17 cellular contexts compared by ENCODE assay signal in the genomic region with DNA sequence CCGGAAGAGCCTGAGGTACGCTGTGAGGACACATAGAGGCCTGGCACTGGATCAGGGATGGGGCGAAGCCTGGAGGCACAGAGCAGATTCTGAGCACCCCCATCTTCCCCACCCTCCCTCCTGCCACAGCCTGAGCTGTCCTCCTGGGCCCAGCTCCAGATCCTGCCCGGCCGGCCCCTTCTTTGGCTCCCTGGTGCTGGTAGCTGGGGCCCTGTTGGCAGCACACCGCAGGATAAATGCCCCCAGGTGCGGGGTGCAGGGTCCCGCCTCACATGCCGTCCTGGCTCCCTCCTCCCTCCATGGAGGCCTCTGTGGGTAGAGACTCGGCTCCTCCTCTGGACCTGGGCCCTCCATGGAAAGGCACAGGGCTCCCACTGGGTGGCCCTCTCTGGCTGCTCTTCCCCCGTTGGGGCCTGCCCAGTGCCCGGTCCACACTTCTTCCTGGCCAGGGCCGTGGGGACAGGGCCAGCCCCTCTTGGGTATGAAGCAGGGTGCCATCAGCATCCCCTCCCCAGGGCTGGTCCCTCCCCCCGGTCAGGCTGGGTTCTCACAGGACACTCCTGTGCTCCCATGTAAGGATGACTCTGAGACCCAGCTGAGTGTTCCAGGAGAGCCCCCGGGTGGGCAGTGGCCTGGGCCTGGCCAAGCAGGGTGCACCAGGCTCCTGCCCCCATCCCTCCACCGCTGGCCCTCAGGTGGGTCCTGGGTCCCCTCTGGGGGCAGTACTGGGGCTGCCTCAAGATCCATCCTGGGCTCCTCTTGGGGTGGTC. TPM values are rescaled to one million over a fixed set of nuclear protein-coding genes. Genes with fewer than 3 reads are reported as not detected.
DNase-seq lines count a peak whose midpoint lies in the region; ATAC-seq, FAIRE-seq and TF ChIP-seq lines count a peak whose summit lies in the region.
"Had no signal": no experiment of that assay in that cellular context is flagged by ENCODE, and none has a peak within 500 bp of the region (broad histone marks: within the 10 kb centered on the region; RNA-seq: fewer than 3 reads in every experiment).

No MANE protein-coding gene starts in this region.

- H3K79me2 ChIP-seq in K562 (ENCODE audit: control insufficient read depth, insufficient read depth, low read length), result no peaks in the 10 kb centered on the region

- H3K27me3 ChIP-seq in heart left ventricle, result no peaks in the 10 kb centered on the region
- H3K27me3 ChIP-seq in K562 (ENCODE audit: control insufficient read depth in 2 of 2, insufficient read depth in 2 of 2, low read length in 2 of 2), result peaks cover 17 to 31% of the 10 kb centered on the region in 2 experiments; a peak in 4 of 5 replicates
- H3K27me3 ChIP-seq in suprapubic skin, result peaks cover 8% of the 10 kb centered on the region
- H3K27me3 ChIP-seq in SJCRH30, result 0 out of 2 replicates have a peak, but pooled peaks cover 4% of the 10 kb centered on the region

- no peaks in the 10 kb centered on the region; the same call in 1 of the 2 replicates for H4K20me1 ChIP-seq in K562 (replicated peaks; ENCODE audit: control insufficient read depth, insufficient read depth, low read length)

- in situ Hi-C loops in K562 (cut with MboI), result no loop called here

- no peak for FAIRE-seq in K562 (lab: Jason Lieb, UNC)
- FAIRE-seq: H1, islet of Langerhans had no signal

- H3K4me3 ChIP-seq in heart left ventricle, result no peak overlapping the region
- H3K4me3 ChIP-seq in K562, result no peak overlapping the region
- H3K4me3 ChIP-seq in mucosa of descending colon, result no peak overlapping the region
- H3K4me3 ChIP-seq in suprapubic skin, result no peak overlapping the region
- no peak overlapping the region for H3K4me3 ChIP-seq in SJCRH30

- TF ChIP-seq POLR2A in heart left ventricle (IDR thresholded peaks at IDR 0.05) (no peak), K562 (conservative IDR thresholded peaks at IDR 0.05) (no peak), suprapubic skin (IDR thresholded peaks at IDR 0.05) (no peak)

- H3K27ac ChIP-seq in heart left ventricle (peak overlapping the region in 11 of 12 donors; percentile 55 to 100 (median 96)), K562 (ENCODE audit: extremely low read depth, low read depth, low read length) (no peak overlapping the region), suprapubic skin (no peak overlapping the region), SJCRH30 (no peak overlapping the region)

- H3K36me3 ChIP-seq in heart left ventricle, result peaks cover 0 to under 1% (median 0%) of the 10 kb centered on the region in 9 donors
- no peaks in the 10 kb centered on the region for H3K36me3 ChIP-seq in K562 (ENCODE audit: control insufficient read depth, insufficient read depth, low read length)
- no peaks in the 10 kb centered on the region for H3K36me3 ChIP-seq in mucosa of descending colon (ENCODE audit: low read depth)
- no peaks in the 10 kb centered on the region for H3K36me3 ChIP-seq in suprapubic skin
- no peaks in the 10 kb centered on the region for H3K36me3 ChIP-seq in SJCRH30

- no peak for TF ChIP-seq CTCF in heart left ventricle (IDR thresholded peaks at IDR 0.05)
- TF ChIP-seq CTCF in K562 (IDR thresholded peaks at IDR 0.05 in 2 of 3, conservative IDR thresholded peaks at IDR 0.05 in 1 of 3; ENCODE audit: insufficient read depth in 2 of 3, low read depth in 1 of 3, low read length in 3 of 3), result 0 out of 6 replicates have a peak, but pooled peaks of 1 of the 3 experiments have one; percentile 3
- no peak for TF ChIP-seq CTCF in mucosa of descending colon (IDR thresholded peaks at IDR 0.05)
- TF ChIP-seq CTCF in suprapubic skin (IDR thresholded peaks at IDR 0.05), result no peak

- POLR2A ChIA-PET in K562 (lab: Yijun Ruan, JAX), result interaction anchor here (0.7 to 1.1 kb wide), 2 partner anchors 218 to 251 kb away, joined by 3 to 4 read pairs; a partner anchor contains a TSS

- no peak overlapping the region for H3K9ac ChIP-seq in K562 (ENCODE audit: insufficient read depth in 1 of 2, low read depth in 2 of 2, low read length in 2 of 2)

- peak in 3 of 4 donors; percentile 2 to 14 (median 4) for ATAC-seq in heart left ventricle
- ATAC-seq in Right ventricle myocardium superior (ENCODE audit: poor library complexity), result no peak
- ATAC-seq in K562, result peak; percentile 19
- ATAC-seq in mucosa of descending colon, result peak; percentile 7
- ATAC-seq in HG03432 (IDR thresholded peaks at IDR 0.05; ENCODE audit: unreplicated experiment), result no peak
- ATAC-seq: T-cell had no signal

- CTCF ChIA-PET in K562 (lab: Yijun Ruan, JAX; ENCODE audit: low intra/inter-chr PET ratio), result no interaction called here

- no TSS peak for BruUV-seq in K562 (replicated peaks; lab: Mats Ljungman, UMichigan)

- TF ChIP-seq EP300 in K562 (IDR thresholded peaks at IDR 0.05; ENCODE audit: low read length) (no peak), suprapubic skin (IDR thresholded peaks at IDR 0.05) (no peak)

- H3K9me1 ChIP-seq in K562 (ENCODE audit: control insufficient read depth, insufficient read depth, low read length), result no peaks in the 10 kb centered on the region

- peaks cover 0 to 43% (median 17%) of the 10 kb centered on the region in 12 donors for H3K4me1 ChIP-seq in heart left ventricle
- H3K4me1 ChIP-seq in K562 (replicated peaks in 1 of 2; ENCODE audit: control insufficient read depth in 2 of 2, insufficient read depth in 2 of 2, low read length in 2 of 2), result peaks cover 0 to 36% of the 10 kb centered on the region in 2 experiments; a peak in 2 of 5 replicates
- no peaks in the 10 kb centered on the region for H3K4me1 ChIP-seq in mucosa of descending colon (ENCODE audit: low read depth)
- peaks cover 5% of the 10 kb centered on the region for H3K4me1 ChIP-seq in suprapubic skin
- H3K4me1 ChIP-seq in SJCRH30, result peaks cover 37% of the 10 kb centered on the region

- intact Hi-C loops in heart left ventricle (cut with DNase I) (loop anchor here in 3 of 10 donors (5.0 kb wide), 1 partner anchor 39 kb away; the partner anchor contains the start of gene IBA57 (in 3 of the 3)), Right ventricle myocardium superior (cut with DNase I) (no loop called here), K562 (cut with micrococcal nuclease) (no loop called here), mucosa of descending colon (cut with DNase I, micrococcal nuclease) (no loop called here)

- no peaks in the 10 kb centered on the region for H3K9me3 ChIP-seq in heart left ventricle
- no peaks in the 10 kb centered on the region for H3K9me3 ChIP-seq in K562 (replicated peaks; ENCODE audit: control insufficient read depth, insufficient read depth, low read depth, low read length)
- H3K9me3 ChIP-seq in mucosa of descending colon, result no peaks in the 10 kb centered on the region
- no peaks in the 10 kb centered on the region for H3K9me3 ChIP-seq in suprapubic skin
- H3K9me3 ChIP-seq in SJCRH30 (replicated peaks), result no peaks in the 10 kb centered on the region

- WGBS in heart left ventricle, 4 donors, result 50 to 70% (median 54%) methylated on average over 4 to 16 of the region's 16 CpGs
- whole genome bisulfite sequencing in K562 (ENCODE audit: insufficient coverage, low coverage, missing lambda C conversion rate), result 9% methylated on average over 16 of the region's 16 CpGs
- WGBS in suprapubic skin, result 57% methylated on average over 8 of the region's 16 CpGs

- TF ChIP-seq RAD21 in K562 (CRISPR knock-in tag; conservative IDR thresholded peaks at IDR 0.05 in 1 of 2, IDR thresholded peaks at IDR 0.05 in 1 of 2), result no peak

- H2AFZ ChIP-seq in K562 (ENCODE audit: low read depth, low read length), result no peak overlapping the region

- DNase-seq in heart left ventricle, result peak in 1 of 5 donors; percentile 18
- no peak for DNase-seq in Right ventricle myocardium superior
- DNase-seq in K562 (ENCODE audit: extremely low read depth in 1 of 4, low spot score in 3 of 4), result no peak
- no peak for DNase-seq in mucosa of descending colon
- DNase-seq in suprapubic skin (ENCODE audit: low spot score in 2 of 2), result peak; percentile 55 to 75
- no peak for DNase-seq in DMS 273 treated with DMSO at 0.1 percent for 48 hours (lab: John Stamatoyannopoulos, UW)
- no peak for DNase-seq in SJCRH30
- DNase-seq: activated CD4-positive, alpha-beta T cell treated with anti-CD3 and anti-CD28 coated beads, Interleukin-2, amount 50 U/mL, for 4 hours; endodermal cell; NCI-H187; NK-92 treated with Interleukin-12 subunit alpha and Interleukin-12 subunit beta, amount 100 ng/mL, for 24 hours; nucleus accumbens; stimulated activated CD4-positive, alpha-beta T cell treated with anti-CD3 and anti-CD28 coated beads, Interleukin-4, amount 100 ng/mL, for 1 hour had no signal

- no peak overlapping the region for H3K4me2 ChIP-seq in K562 (ENCODE audit: insufficient read depth, low read length)

RNA-seq across cellular contexts. Expression of gene OBSCN, which starts 1.1 kb away (rescaled TPM):
- 100 to 1,000 TPM; 238 to 460 (median 354) TPM for total RNA-seq in heart left ventricle
- 100 to 1,000 TPM; 155 to 524 TPM for polyA plus RNA-seq in heart left ventricle
- total RNA-seq in Right ventricle myocardium superior, result 316 TPM
- total RNA-seq in K562 (2011; cell fraction: chromatin; rRNA removed; ENCODE audit: low replicate concordance), result 22.3 and 52.9 TPM in 2 replicates
- total RNA-seq in K562 (2011; cell fraction: nucleolus; rRNA removed), result 25.5 and 27.1 TPM in 2 replicates
- total RNA-seq in K562 (2011; cell fraction: nucleoplasm; rRNA removed), result 20.5 and 20.6 TPM in 2 replicates
- 11.8 and 12.0 TPM in 2 replicates for total RNA-seq in K562 (2014; rRNA removed)
- 0.83 and 1.7 TPM in 2 replicates for total RNA-seq in K562 (2014; rRNA removed; fragmentation: Illumina TruSeq; extraction: Trizol)
- 4.1 and 5.0 TPM in 2 replicates for total RNA-seq in K562 (2015; rRNA removed; fragmentation: Illumina TruSeq; extraction: Trizol)
- 17.4 and 19.7 TPM in 2 replicates for total RNA-seq in K562 (2021)
- polyA plus RNA-seq in K562 (2011; rRNA removed), result 3.4 and 5.6 TPM in 2 replicates
- 3.0 and 8.2 TPM in 2 replicates for polyA plus RNA-seq in K562 (2011; cell fraction: cytosol; rRNA removed)
- 22.5 and 42.0 TPM in 2 replicates for polyA plus RNA-seq in K562 (2011; cell fraction: nucleus; rRNA removed)
- polyA plus RNA-seq in K562 (2012), result 15.8 and 26.7 TPM in 2 replicates
- 3.6 and 6.9 TPM in 2 replicates for polyA plus RNA-seq in K562 (2014; fragmentation: Illumina TruSeq; extraction: Trizol)
- under 1 TPM; 0.18 to 0.29 TPM for polyA plus RNA-seq in K562 (2014; fragmentation: Nextera tagmentation; extraction: Ambion mirVana)
- 11.1 and 12.5 TPM in 2 replicates for polyA plus RNA-seq in K562 (2014; rRNA removed)
- polyA minus RNA-seq in K562 (2011; rRNA and poly(A)+ RNA removed), result 3.4 TPM in 2 replicates
- 8.2 and 10.9 TPM in 2 replicates for polyA minus RNA-seq in K562 (2011; cell fraction: cytosol; rRNA and poly(A)+ RNA removed)
- 7.0 and 7.1 TPM in 2 replicates for polyA minus RNA-seq in K562 (2011; cell fraction: nucleus; rRNA and poly(A)+ RNA removed)
- 10 to 100 TPM in 1 of 3 donors, 1 to 10 TPM in 2; 4.2 to 30.9 (median 7.5) TPM for total RNA-seq in mucosa of descending colon
- 10 to 100 TPM; 15.0 to 46.6 (median 34.4) TPM for total RNA-seq in suprapubic skin
- total RNA-seq in SJCRH30 (2014; rRNA removed; shearing (Covaris generic)), result 7.3 and 8.3 TPM in 2 replicates

RNA-seq across cellular contexts. Expression of gene IBA57, which starts 41.2 kb away (rescaled TPM):
- total RNA-seq in heart left ventricle (10 to 100 TPM in 7 of 9 donors, 1 to 10 TPM in 2; 8.7 to 18.6 (median 12.3) TPM), Right ventricle myocardium superior (14.8 TPM), K562 (2014; rRNA removed) (9.0 and 16.8 TPM in 2 replicates), K562 (2014; rRNA removed; fragmentation: Illumina TruSeq; extraction: Trizol) (1.8 and 1.9 TPM in 2 replicates), K562 (2015; rRNA removed; fragmentation: Illumina TruSeq; extraction: Trizol) (2.9 and 4.1 TPM in 2 replicates), K562 (2021) (14.1 and 15.5 TPM in 2 replicates), mucosa of descending colon (10 to 100 TPM; 11.5 to 12.9 (median 11.8) TPM), suprapubic skin (10 to 100 TPM in 2 of 4 donors, 1 to 10 TPM in 2; 9.2 to 22.4 (median 12.4) TPM)
- polyA plus RNA-seq in heart left ventricle (10 to 100 TPM in 1 of 2 donors, 1 to 10 TPM in 1; 4.8 to 11.3 TPM), K562 (2011; rRNA removed) (2.7 and 5.6 TPM in 2 replicates), K562 (2014; fragmentation: Illumina TruSeq; extraction: Trizol) (1.9 and 5.9 TPM in 2 replicates), K562 (2014; fragmentation: Nextera tagmentation; extraction: Ambion mirVana) (1 to 10 TPM in 1 of 2 experiments, under 1 TPM in 1; 0.77 to 1.0 TPM), K562 (2014; rRNA removed) (6.9 and 9.0 TPM in 2 replicates)
- total RNA-seq in K562 (2011; cell fraction: chromatin; rRNA removed; ENCODE audit: low replicate concordance), result 6.2 and 10.7 TPM in 2 replicates
- total RNA-seq in K562 (2011; cell fraction: nucleolus; rRNA removed), result 8.3 and 8.9 TPM in 2 replicates
- 6.8 and 8.3 TPM in 2 replicates for total RNA-seq in K562 (2011; cell fraction: nucleoplasm; rRNA removed)
- 4.2 and 11.4 TPM in 2 replicates for polyA plus RNA-seq in K562 (2011; cell fraction: cytosol; rRNA removed)
- polyA plus RNA-seq in K562 (2011; cell fraction: nucleus; rRNA removed), result 4.0 and 5.9 TPM in 2 replicates
- polyA plus RNA-seq in K562 (2012), result 4.8 and 6.7 TPM in 2 replicates
- 1.9 and 2.1 TPM in 2 replicates for polyA minus RNA-seq in K562 (2011; rRNA and poly(A)+ RNA removed)
- polyA minus RNA-seq in K562 (2011; cell fraction: cytosol; rRNA and poly(A)+ RNA removed), result 7.1 and 8.0 TPM in 2 replicates
- 3.4 and 3.7 TPM in 2 replicates for polyA minus RNA-seq in K562 (2011; cell fraction: nucleus; rRNA and poly(A)+ RNA removed)
- total RNA-seq in SJCRH30 (2014; rRNA removed; shearing (Covaris generic)), result 4.4 and 5.6 TPM in 2 replicates

RNA-seq across cellular contexts. Expression of gene GJC2, which starts 57.0 kb away (rescaled TPM):
- total RNA-seq in heart left ventricle (1 to 10 TPM in 3 of 9 donors, under 1 TPM in 6; 0.40 to 3.8 (median 0.88) TPM), Right ventricle myocardium superior (1.6 TPM), K562 (2014; rRNA removed) (0.32 and 0.86 TPM in 2 replicates), K562 (2014; rRNA removed; fragmentation: Illumina TruSeq; extraction: Trizol) (0.11 and 0.16 TPM in 2 replicates), K562 (2015; rRNA removed; fragmentation: Illumina TruSeq; extraction: Trizol) (0.11 and 0.22 TPM in 2 replicates), K562 (2021) (0.62 and 0.69 TPM in 2 replicates), mucosa of descending colon (1 to 10 TPM in 2 of 3 donors, under 1 TPM in 1; 0.55 to 8.9 (median 1.5) TPM), suprapubic skin (1 to 10 TPM; 2.5 to 3.6 (median 3.0) TPM)
- polyA plus RNA-seq in heart left ventricle (under 1 TPM; 0.61 to 0.78 TPM), K562 (2011; rRNA removed) (0.08 and 0.20 TPM in 2 replicates), K562 (2014; fragmentation: Illumina TruSeq; extraction: Trizol) (0.06 and 0.12 TPM in 2 replicates), K562 (2014; fragmentation: Nextera tagmentation; extraction: Ambion mirVana) (not detected), K562 (2014; rRNA removed) (0.03 and 0.36 TPM in 2 replicates)
- total RNA-seq in K562 (2011; cell fraction: chromatin; rRNA removed; ENCODE audit: low replicate concordance), result 0.53 and 1.4 TPM in 2 replicates
- total RNA-seq in K562 (2011; cell fraction: nucleolus; rRNA removed), result 1.2 and 2.2 TPM in 2 replicates
- 0.59 and 0.69 TPM in 2 replicates for total RNA-seq in K562 (2011; cell fraction: nucleoplasm; rRNA removed)
- polyA plus RNA-seq in K562 (2011; cell fraction: cytosol; rRNA removed), result 0.10 and 0.61 TPM in 2 replicates
- polyA plus RNA-seq in K562 (2011; cell fraction: nucleus; rRNA removed), result 0.29 and 1.1 TPM in 2 replicates
- polyA plus RNA-seq in K562 (2012), result 0.39 and 0.47 TPM in 2 replicates
- 0.09 and 0.18 TPM in 2 replicates for polyA minus RNA-seq in K562 (2011; rRNA and poly(A)+ RNA removed)
- 0.57 TPM in 1 of 2 replicates, not detected in the other for polyA minus RNA-seq in K562 (2011; cell fraction: cytosol; rRNA and poly(A)+ RNA removed)
- 0.40 and 0.44 TPM in 2 replicates for polyA minus RNA-seq in K562 (2011; cell fraction: nucleus; rRNA and poly(A)+ RNA removed)
- 0.43 and 0.59 TPM in 2 replicates for total RNA-seq in SJCRH30 (2014; rRNA removed; shearing (Covaris generic))

Comparison
In these comparisons a context has a peak if more than half of its experiments do, and no peak if none do; other contexts are left out.
1. ATAC-seq: peak in heart left ventricle (3 of 4), K562 (single experiment) and mucosa of descending colon (single experiment); none in Right ventricle myocardium superior (single experiment) and HG03432 (single experiment).
2. DNase-seq: peak in suprapubic skin (2 of 2); none in Right ventricle myocardium superior (single experiment), K562 (0 of 4), mucosa of descending colon (0 of 3), DMS 273 treated with DMSO at 0.1 percent for 48 hours (single experiment) and SJCRH30 (0 of 2).
3. H3K27ac ChIP-seq: peak in heart left ventricle (11 of 12); none in K562 (single experiment), suprapubic skin (single experiment) and SJCRH30 (single experiment).